8 cellular contexts compared by ENCODE assay signal in the genomic region with DNA sequence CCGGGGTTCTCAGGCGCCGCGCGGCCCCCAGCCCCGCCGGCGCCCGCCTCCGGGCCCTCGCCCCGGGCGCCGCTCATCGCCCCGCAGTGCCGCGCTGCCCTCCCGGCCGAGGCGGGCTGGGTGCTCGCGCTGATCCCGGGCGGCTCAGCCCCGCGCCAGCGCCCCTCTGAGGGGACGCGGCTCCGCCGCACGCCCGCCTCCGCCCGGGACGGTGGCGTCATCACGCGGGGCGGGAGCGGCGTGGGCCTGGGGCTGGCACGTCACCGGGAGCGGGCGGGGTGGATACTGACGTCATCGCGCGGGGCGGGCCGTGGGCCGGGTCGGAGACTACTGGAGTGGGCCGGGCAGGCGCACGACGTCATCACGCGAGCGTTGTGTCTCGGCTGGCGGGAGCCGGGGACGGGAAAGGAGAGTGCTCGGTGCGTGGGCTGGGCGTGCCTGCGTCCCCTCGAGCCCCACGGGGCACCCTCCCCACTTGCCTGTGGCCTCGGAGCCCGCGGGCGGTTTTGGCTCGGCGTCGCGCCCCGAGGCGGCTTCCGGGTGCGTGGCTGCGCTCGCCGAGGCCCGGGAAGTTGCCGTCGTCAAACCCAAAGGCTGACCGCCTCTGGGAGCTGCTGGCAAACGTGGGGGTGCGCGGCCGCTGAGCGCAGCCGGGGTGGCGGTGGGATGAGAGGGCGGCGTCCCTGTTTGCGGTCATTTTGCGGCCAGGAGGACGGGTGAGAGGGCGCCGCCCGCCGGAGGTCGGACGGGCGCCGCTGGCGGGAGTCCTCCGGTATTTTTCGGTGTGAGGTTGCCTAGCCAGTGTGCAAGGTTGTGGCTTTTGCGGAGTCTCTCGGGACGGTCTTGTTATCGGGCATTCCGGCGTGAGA. TPM values are rescaled to one million over a fixed set of nuclear protein-coding genes. Genes with fewer than 3 reads are reported as not detected.
DNase-seq lines count a peak whose midpoint lies in the region; ATAC-seq and TF ChIP-seq lines count a peak whose summit lies in the region.

Gene ESYT2 (minus strand): TSS at position 168 of the 869 bp plus-strand sequence. CDS start 91 bp downstream, at position 77.

- H3K27ac ChIP-seq in foreskin keratinocyte (peak within 1 kb of the TSS; percentile 92), neutrophil (peak within 1 kb of the TSS; percentile 95)

- peaks cover 5% of the 10 kb centered on the region; the same call in 1 of the 2 replicates for H3K36me3 ChIP-seq in HAP-1 (replicated peaks)
- H3K36me3 ChIP-seq in MG63, result no peaks in the 10 kb centered on the region; the same call in 1 of the 2 replicates
- no peaks in the 10 kb centered on the region for H3K36me3 ChIP-seq in neutrophil

- no peaks in the 10 kb centered on the region for H3K27me3 ChIP-seq in HAP-1 (ENCODE audit: low read depth)
- H3K27me3 ChIP-seq in MG63, result no peaks in the 10 kb centered on the region
- no peaks in the 10 kb centered on the region for H3K27me3 ChIP-seq in foreskin keratinocyte
- H3K27me3 ChIP-seq in neutrophil, result no peaks in the 10 kb centered on the region

- peak within 1 kb of the TSS; percentile 65 for H3K4me3 ChIP-seq in HAP-1
- H3K4me3 ChIP-seq in MG63, result peak within 1 kb of the TSS; percentile 82
- peak within 1 kb of the TSS; percentile 87 to 94 for H3K4me3 ChIP-seq in neutrophil (ENCODE audit: low read depth in 1 of 2, low read length in 1 of 2)

- in situ Hi-C loops in HAP-1 (cut with MboI; ENCODE audit: low sequenced_read_pairs), result no loop called here

- DNase-seq in GF-D8 (lab: John Stamatoyannopoulos, UW) (peak; percentile 93), HAP-1 (ENCODE audit: low spot score in 2 of 2) (peak; percentile 78 to 98), MG63 (peak; percentile 94), SIG-M5 treated with dmso at 0.1 percent for 504 hours (lab: John Stamatoyannopoulos, UW; ENCODE audit: unreplicated experiment) (peak; percentile 88), foreskin keratinocyte (peak; percentile 77 to 87), superior temporal gyrus (ENCODE audit: extremely low spot score) (peak; percentile 98)
- DNase-seq in activated gamma-delta T cell treated with anti-CD3 and anti-CD28 coated beads, Interleukin-2, amount 50 U/mL, for 16 hours (ENCODE audit: low read depth), result peak; percentile 99

- H3K4me1 ChIP-seq in HAP-1 (peaks cover 16% of the 10 kb centered on the region), foreskin keratinocyte (no peaks in the 10 kb centered on the region), neutrophil (ENCODE audit: control insufficient read depth in 1 of 2, insufficient read depth in 1 of 2, low read depth in 1 of 2, low read length in 1 of 2) (peaks cover 25 to 26% of the 10 kb centered on the region in 2 experiments)

- TF ChIP-seq CTCF in foreskin keratinocyte (conservative IDR thresholded peaks at IDR 0.05), result peak; percentile 40
- peak; percentile 40 for TF ChIP-seq CTCF in neutrophil (IDR thresholded peaks at IDR 0.05)

- H3K9me3 ChIP-seq in HAP-1 (no peaks in the 10 kb centered on the region), MG63 (no peaks in the 10 kb centered on the region), neutrophil (no peaks in the 10 kb centered on the region)

- peak; percentile 90 for ATAC-seq in foreskin keratinocyte

RNA-seq across cellular contexts. Expression of gene ESYT2, which starts in this region (rescaled TPM):
- total RNA-seq in MG63 (2014; rRNA removed; shearing (Covaris generic); ENCODE audit: low replicate concordance), result 38.2 and 108 TPM in 2 replicates
- 60.6 and 63.8 TPM in 2 replicates for total RNA-seq in foreskin keratinocyte
- polyA plus RNA-seq in foreskin keratinocyte, result 18.5 and 21.5 TPM in 2 replicates

Comparison
In these comparisons a context has a peak if more than half of its experiments do, and no peak if none do; other contexts are left out.
1. Peak in every context shown above with its lines: DNase-seq, ATAC-seq, H3K4me3 ChIP-seq and H3K27ac ChIP-seq.